In genomic region chr14:27256805-27257204, GRCh38 we compare ENCODE assay signal across 25 cellular contexts.
"Had no signal": no experiment of that assay in that cellular context is flagged by ENCODE, and none has a peak within 500 bp of the region (broad histone marks: within the 10 kb centered on the region; RNA-seq: fewer than 3 reads in every experiment).

No MANE protein-coding gene starts in this region.

- DNase-seq: colonic mucosa; cortex of kidney; dermis blood vessel endothelial cell; dorsolateral prefrontal cortex; effector CD4-positive, alpha-beta T cell; effector CD8-positive, alpha-beta T cell; effector memory CD4-positive, alpha-beta T cell; effector memory CD8-positive, alpha-beta T cell; endodermal cell; erythroblast; esophagus squamous epithelium; foreskin fibroblast; foreskin keratinocyte; foreskin melanocyte; gastrocnemius medialis; glutamatergic neuron; head of caudate nucleus; heart left ventricle; heart right ventricle had no signal

- H3K9me3 ChIP-seq: colonic mucosa, esophagus muscularis mucosa, esophagus squamous epithelium, gastrocnemius medialis, gastroesophageal sphincter had no signal

- ATAC-seq: effector memory CD8-positive, alpha-beta T cell; esophagus mucosa; foreskin keratinocyte; gastrocnemius medialis; gastroesophageal sphincter; heart left ventricle; heart right ventricle had no signal

- H3K36me3 ChIP-seq: colonic mucosa, esophagus muscularis mucosa, esophagus squamous epithelium, gastrocnemius medialis, gastroesophageal sphincter, heart left ventricle, heart right ventricle had no signal

- H3K27ac ChIP-seq: colonic mucosa, coronary artery, dorsolateral prefrontal cortex, epithelial cell of prostate, esophagus muscularis mucosa, esophagus squamous epithelium, foreskin keratinocyte, gastrocnemius medialis, gastroesophageal sphincter, heart left ventricle, heart right ventricle had no signal

- H3K4me1 ChIP-seq: colonic mucosa, esophagus muscularis mucosa, esophagus squamous epithelium, foreskin keratinocyte, gastrocnemius medialis, gastroesophageal sphincter, heart left ventricle had no signal

- H3K4me3 ChIP-seq: colonic mucosa, coronary artery, dorsolateral prefrontal cortex, esophagus muscularis mucosa, esophagus squamous epithelium, gastrocnemius medialis, gastroesophageal sphincter, heart left ventricle, heart right ventricle had no signal

- FAIRE-seq: endothelial cell of umbilical vein had no signal

- H3K27me3 ChIP-seq: colonic mucosa, dorsolateral prefrontal cortex, esophagus muscularis mucosa, esophagus squamous epithelium, foreskin keratinocyte, gastrocnemius medialis, gastroesophageal sphincter, heart left ventricle, heart right ventricle had no signal
